ENCODE assay signal across 33 cellular contexts in the genomic region with DNA sequence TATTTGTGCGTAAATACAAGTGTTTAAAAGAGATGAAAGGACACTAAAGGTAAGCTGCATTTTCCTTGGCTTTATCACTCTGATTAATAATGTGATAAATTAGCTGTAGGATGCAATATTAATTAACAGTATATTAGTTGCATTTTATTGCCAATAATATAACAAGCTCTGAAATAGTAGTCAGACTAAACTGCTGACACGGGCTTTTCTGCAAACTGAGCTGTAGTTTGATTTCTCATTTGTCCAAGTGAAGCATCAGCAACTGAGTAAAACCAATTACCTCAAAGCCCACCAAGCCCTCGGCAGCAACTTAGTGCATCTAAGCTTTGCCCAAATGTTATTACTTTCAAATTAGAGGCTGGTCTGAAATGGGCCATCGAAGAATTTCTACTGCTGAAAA.
"Had no signal": no experiment of that assay in that cellular context is flagged by ENCODE, and none has a peak within 500 bp of the region (broad histone marks: within the 10 kb centered on the region; RNA-seq: fewer than 3 reads in every experiment).

No MANE protein-coding gene starts in this region.

- DNase-seq: activated B cell treated with CpG ODN at 0.5 μM for 24 hours; activated CD4-positive, alpha-beta memory T cell treated with anti-CD3 and anti-CD28 coated beads for 36 hours; activated CD4-positive, alpha-beta T cell treated with anti-CD3 and anti-CD28 coated beads for 4 hours; activated CD4-positive, alpha-beta T cell treated with anti-CD3 and anti-CD28 coated beads, Interleukin-2, amount 10 ng/mL, durations not matched to agents 24 days and 14 days; activated CD4-positive, alpha-beta T cell treated with anti-CD3 and anti-CD28 coated beads, Interleukin-2, amount 50 U/mL, for 1 hour; activated CD4-positive, alpha-beta T cell treated with anti-CD3 and anti-CD28 coated beads, Interleukin-2, amount 50 U/mL, for 4 hours; activated CD4-positive, CD25-positive, alpha-beta regulatory T cell treated with anti-CD3 and anti-CD28 coated beads, Interleukin-2, amount 50 U/mL, for 72 hours; activated CD8-positive, alpha-beta memory T cell treated with anti-CD3 and anti-CD28 coated beads, Interleukin-2, amount 50 U/mL, for 4 hours; activated CD8-positive, alpha-beta T cell treated with anti-CD3 and anti-CD28 coated beads for 36 hours; activated effector memory CD4-positive, alpha-beta T cell treated with anti-CD3 and anti-CD28 coated beads, Interleukin-2, amount 50 U/mL, for 16 hours; activated gamma-delta T cell treated with Interleukin-2 at 50 U/mL for 16 hours; activated naive CD4-positive, alpha-beta T cell; activated naive CD4-positive, alpha-beta T cell treated with anti-CD3 and anti-CD28 coated beads for 36 hours; activated naive CD4-positive, alpha-beta T cell treated with anti-CD3 and anti-CD28 coated beads, Interleukin-2, amount 50 U/mL, for 16 hours; activated naive CD8-positive, alpha-beta T cell treated with anti-CD3 and anti-CD28 coated beads for 36 hours; activated T-cell treated with anti-CD3 and anti-CD28 coated beads for 4 hours; activated T-cell treated with anti-CD3 and anti-CD28 coated beads, Interleukin-2, amount 50 U/mL, for 1 hour; activated T-cell treated with anti-CD3 and anti-CD28 coated beads, Interleukin-2, amount 50 U/mL, for 4 hours; activated T-cell treated with anti-CD3 and anti-CD28 coated beads, Interleukin-2, amount 50 U/mL, for 72 hours; adrenal gland; amniotic stem cell; aorta; body of pancreas; brain microvascular endothelial cell; central memory CD4-positive, alpha-beta T cell; T-helper 2 cell; T-helper 9 cell had no signal

- H3K9me3 ChIP-seq: adrenal gland, body of pancreas, breast epithelium had no signal

- H3K4me3 ChIP-seq: adrenal gland, body of pancreas, breast epithelium had no signal

- H3K27ac ChIP-seq: adrenal gland, body of pancreas, brain microvascular endothelial cell, breast epithelium, VCaP had no signal

- FAIRE-seq: astrocyte, TTC549 had no signal

- H3K27me3 ChIP-seq: adrenal gland, body of pancreas, brain microvascular endothelial cell, breast epithelium had no signal

- H3K36me3 ChIP-seq: adrenal gland, brain microvascular endothelial cell, breast epithelium had no signal

- ATAC-seq: activated CD8-positive, alpha-beta T cell treated with anti-CD3 and anti-CD28 coated beads for 36 hours; activated naive CD4-positive, alpha-beta T cell treated with anti-CD3 and anti-CD28 coated beads, Interleukin-2, amount 50 U/mL, for 72 hours; activated T-cell treated with anti-CD3 and anti-CD28 coated beads, Interleukin-2, amount 50 U/mL, for 4 hours; activated T-cell treated with anti-CD3 and anti-CD28 coated beads, Interleukin-2, amount 50 U/mL, for 72 hours; activated T-helper 17 cell treated with anti-CD3 and anti-CD28 coated beads, Interleukin-2, amount 50 U/mL, for 72 hours; body of pancreas had no signal

- H3K4me1 ChIP-seq: adrenal gland, body of pancreas, breast epithelium had no signal
